In the genomic region with DNA sequence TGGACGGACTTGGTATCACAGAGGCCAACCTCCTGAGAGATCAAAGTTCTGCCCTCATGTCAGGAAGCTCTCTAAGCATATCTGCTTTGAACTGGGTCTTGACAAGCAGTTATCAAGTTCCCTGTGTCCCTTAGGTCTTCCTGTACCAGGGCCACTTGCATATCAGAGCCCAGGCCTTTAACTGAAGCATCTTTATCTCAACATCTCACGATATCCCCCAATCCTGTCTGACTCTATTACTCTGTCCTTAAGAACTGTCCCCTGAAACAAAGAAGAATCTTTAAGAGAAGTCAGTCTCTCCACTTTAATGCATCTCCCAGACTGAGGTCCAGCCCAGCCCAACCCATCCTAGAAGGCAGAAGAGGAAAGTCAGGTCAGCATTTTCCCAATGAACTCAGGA, we compare ENCODE assay signal across 18 cellular contexts.
"Had no signal": no experiment of that assay in that cellular context is flagged by ENCODE, and none has a peak within 500 bp of the region (broad histone marks: within the 10 kb centered on the region; RNA-seq: fewer than 3 reads in every experiment).

No MANE protein-coding gene starts in this region.

- ATAC-seq: Panc1, PC-3 had no signal

- DNase-seq: KBM-7, MG63, NCI-H1092, NCI-H1436, NCI-H187, NCI-H2029, NCI-H2081 treated with DMSO at 0.1 percent for 48 hours, NCI-H2171, NCI-H226, NCI-H446, NCI-H510A, NCI-H524 treated with DMSO at 0.1 percent for 48 hours, NCI-H69, NCI-H774, PC-3, SHP77, SK-N-SH had no signal
